13 cellular contexts compared by ENCODE assay signal in the genomic region with DNA sequence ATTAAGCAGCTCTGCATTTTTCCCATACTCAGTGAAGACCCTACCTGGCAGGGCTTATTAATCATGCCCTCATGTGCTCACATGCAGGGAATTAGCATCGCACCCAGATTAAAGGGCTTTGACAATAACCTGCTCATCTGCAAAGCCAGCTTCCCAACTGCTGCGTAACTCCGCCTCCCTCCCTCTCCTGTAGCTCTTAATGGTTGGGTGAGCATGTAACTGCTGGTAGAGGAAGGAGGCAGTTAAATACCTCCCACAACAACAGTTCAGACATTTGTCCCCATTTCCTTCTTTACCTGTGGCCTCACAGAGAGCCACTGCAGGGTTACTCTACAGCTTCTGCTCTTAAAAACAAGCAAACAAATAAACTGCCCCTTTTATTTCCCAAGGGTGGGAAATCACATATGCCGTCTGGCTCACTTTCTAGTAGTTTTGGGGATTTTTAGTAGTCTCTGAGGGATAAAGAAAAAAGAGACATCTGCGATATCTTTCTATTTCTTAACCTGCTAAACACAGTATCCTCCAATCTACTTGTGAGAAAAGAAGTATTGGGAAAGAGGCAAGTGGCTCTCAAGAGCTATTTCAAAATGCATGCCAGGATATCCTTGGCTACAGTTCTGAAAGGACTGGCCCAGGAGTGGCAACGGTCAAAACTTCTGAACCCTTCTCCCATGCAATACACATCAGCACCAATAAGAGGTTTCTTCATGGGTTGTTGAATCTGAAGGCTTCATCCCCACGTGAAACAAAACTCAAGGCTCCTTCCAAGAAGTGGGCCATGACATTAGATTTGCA.
DNase-seq lines count a peak whose midpoint lies in the region; ATAC-seq lines count a peak whose summit lies in the region.
"Had no signal": no experiment of that assay in that cellular context is flagged by ENCODE, and none has a peak within 500 bp of the region (broad histone marks: within the 10 kb centered on the region; RNA-seq: fewer than 3 reads in every experiment).

No MANE protein-coding gene starts in this region.

- H3K9me3 Mint-ChIP-seq in immature natural killer cell = peaks cover 0 to 6% (median 0%) of the 10 kb centered on the region in 6 donors

- no peaks in the 10 kb centered on the region for H3K36me3 Mint-ChIP-seq in immature natural killer cell

- ATAC-seq in GM19324 (IDR thresholded peaks at IDR 0.05; ENCODE audit: low FRiP score, unreplicated experiment) (peak; percentile 65), HG03565 (IDR thresholded peaks at IDR 0.05; ENCODE audit: unreplicated experiment) (peak; percentile 75), HG03159 (IDR thresholded peaks at IDR 0.05; ENCODE audit: unreplicated experiment) (no peak)
- ATAC-seq: Panc1 had no signal

- no peak overlapping the region for H3K4me3 Mint-ChIP-seq in immature natural killer cell
- H3K4me3 Mint-ChIP-seq: activated T-cell treated with anti-CD3 and anti-CD28 coated beads, Interleukin-2, amount 50 U/mL, for 24 hours had no signal

- peaks cover 0 to 3% (median 2%) of the 10 kb centered on the region in 3 donors for H3K27me3 Mint-ChIP-seq in immature natural killer cell (ENCODE audit: low read depth in 3 of 3)
- H3K27me3 Mint-ChIP-seq: activated T-cell treated with anti-CD3 and anti-CD28 coated beads, Interleukin-2, amount 50 U/mL, for 24 hours had no signal

- in situ Hi-C loops in ACHN (cut with HindIII; ENCODE audit: low pct_ligation_motif_present, low pct_unique_long_range_greater_than_20kb, low sequenced_read_pairs) = no loop called here

- H3K27ac Mint-ChIP-seq in immature natural killer cell = no peak overlapping the region
- H3K27ac Mint-ChIP-seq: activated T-cell treated with anti-CD3 and anti-CD28 coated beads, Interleukin-2, amount 50 U/mL, for 24 hours had no signal

- DNase-seq in ACHN = peak; percentile 4
- peak; percentile 24 for DNase-seq in cerebellum (ENCODE audit: low spot score)
- DNase-seq in stimulated activated CD4-positive, alpha-beta T cell treated with anti-CD3 and anti-CD28 coated beads, Interleukin-12 subunit alpha, Interleukin-12 subunit beta, amount 100 ng/mL, for 4 hours = no peak
- no peak for DNase-seq in immature natural killer cell
- no peak for DNase-seq in activated naive CD4-positive, alpha-beta T cell treated with anti-CD3 and anti-CD28 coated beads, Interleukin-2, amount 50 U/mL, for 16 hours
- DNase-seq: activated T-cell treated with anti-CD3 and anti-CD28 coated beads, Interleukin-2, amount 50 U/mL, for 24 hours; AML-193; esophagus squamous epithelium; HCEC 1CT had no signal

- no peaks in the 10 kb centered on the region for H3K4me1 Mint-ChIP-seq in immature natural killer cell

Comparison
In these comparisons a context has a peak if more than half of its experiments do, and no peak if none do; other contexts are left out.
1. DNase-seq: peak in ACHN (single experiment) and cerebellum (single experiment); none in stimulated activated CD4-positive, alpha-beta T cell treated with anti-CD3 and anti-CD28 coated beads, Interleukin-12 subunit alpha, Interleukin-12 subunit beta, amount 100 ng/mL, for 4 hours (single experiment), immature natural killer cell (0 of 3) and activated naive CD4-positive, alpha-beta T cell treated with anti-CD3 and anti-CD28 coated beads, Interleukin-2, amount 50 U/mL, for 16 hours (single experiment).